ENCODE assay signal across 11 cellular contexts in genomic region chr18:23530195-23530594, GRCh38. TPM values are rescaled to one million over a fixed set of nuclear protein-coding genes. Genes with fewer than 3 reads are reported as not detected.
DNase-seq lines count a peak whose midpoint lies in the region; ATAC-seq and TF ChIP-seq lines count a peak whose summit lies in the region.
"Had no signal": no experiment of that assay in that cellular context is flagged by ENCODE, and none has a peak within 500 bp of the region (broad histone marks: within the 10 kb centered on the region; RNA-seq: fewer than 3 reads in every experiment).

No MANE protein-coding gene starts in this region.

- H3K27me3 ChIP-seq in SK-N-SH (ENCODE audit: insufficient read depth) (no peaks in the 10 kb centered on the region), upper lobe of right lung (no peaks in the 10 kb centered on the region), ascending aorta (no peaks in the 10 kb centered on the region), WERI-Rb-1 (ENCODE audit: insufficient read depth, low read depth, severe bottlenecking) (no peaks in the 10 kb centered on the region)

- peaks cover 53 to 79% of the 10 kb centered on the region in 2 experiments for H3K36me3 ChIP-seq in SK-N-SH (replicated peaks in 1 of 2; ENCODE audit: control insufficient read depth in 1 of 2, insufficient read depth in 2 of 2, low read length in 1 of 2)
- peaks cover 100% of the 10 kb centered on the region for H3K36me3 ChIP-seq in upper lobe of right lung
- H3K36me3 ChIP-seq in ascending aorta: peaks cover 95 to 99% of the 10 kb centered on the region in 2 donors
- peaks cover 79% of the 10 kb centered on the region for H3K36me3 ChIP-seq in WERI-Rb-1

- no peaks in the 10 kb centered on the region for H3K9me2 ChIP-seq in SK-N-SH

- H3K27ac ChIP-seq in SK-N-SH (ENCODE audit: low read depth in 2 of 2, low read length in 1 of 2) (peak overlapping the region; percentile 48 to 58; a peak in 3 of 4 replicates), upper lobe of right lung (no peak overlapping the region), ascending aorta (no peak overlapping the region), WERI-Rb-1 (no peak overlapping the region)

- H3K4me1 ChIP-seq in SK-N-SH (ENCODE audit: control insufficient read depth in 1 of 2, insufficient read depth in 2 of 2, low read depth in 1 of 2, low read length in 1 of 2): peaks cover 0 to 18% of the 10 kb centered on the region in 2 experiments; a peak in 2 of 4 replicates
- no peaks in the 10 kb centered on the region for H3K4me1 ChIP-seq in upper lobe of right lung
- H3K4me1 ChIP-seq in ascending aorta: no peaks in the 10 kb centered on the region

- 95% methylated on average over 7 of the region's 7 CpGs for WGBS in SK-N-SH (ENCODE audit: low lambda C conversion rate)

- POLR2A ChIA-PET in SK-N-SH (lab: Yijun Ruan, JAX): no interaction called here

- ATAC-seq in activated naive CD4-positive, alpha-beta T cell treated with anti-CD3 and anti-CD28 coated beads, Interleukin-2, amount 50 U/mL, for 72 hours: no peak
- ATAC-seq in upper lobe of right lung: peak; percentile 37

- H3K4me3 ChIP-seq in SK-N-SH (ENCODE audit: low read depth in 2 of 2, low read length in 1 of 2) (no peak overlapping the region), upper lobe of right lung (no peak overlapping the region), ascending aorta (no peak overlapping the region), WERI-Rb-1 (ENCODE audit: low read depth, low read length) (no peak overlapping the region)

- DNase-seq in activated naive CD4-positive, alpha-beta T cell treated with anti-CD3 and anti-CD28 coated beads, Interleukin-2, amount 50 U/mL, for 72 hours (ENCODE audit: low spot score in 2 of 2): no peak
- DNase-seq in activated naive CD4-positive, alpha-beta T cell (lab: John Stamatoyannopoulos, UW): no peak
- DNase-seq in SK-N-SH: no peak
- DNase-seq in immature natural killer cell: no peak
- no peak for DNase-seq in upper lobe of right lung
- no peak for DNase-seq in stimulated activated CD4-positive, alpha-beta T cell treated with anti-CD3 and anti-CD28 coated beads, Interleukin-1b, Interleukin-23, amount 100 ng/mL, for 48 hours
- DNase-seq in ascending aorta (ENCODE audit: low spot score in 2 of 2): no peak
- DNase-seq in WERI-Rb-1: no peak
- DNase-seq: activated naive CD8-positive, alpha-beta T cell treated with anti-CD3 and anti-CD28 coated beads, Interleukin-2, amount 10 ng/mL, durations not matched to agents 7 days and 5 days; NCI-H2107 had no signal

- intact Hi-C loops in upper lobe of right lung (cut with DNase I) (no loop called here), ascending aorta (cut with DNase I) (no loop called here)

- H3K9ac ChIP-seq in SK-N-SH: no peak overlapping the region

- no peak overlapping the region for H3K4me2 ChIP-seq in SK-N-SH

- TF ChIP-seq RAD21 in SK-N-SH (IDR thresholded peaks at IDR 0.05; ENCODE audit: low read length): no peak

- H3K9me3 ChIP-seq in SK-N-SH (no peaks in the 10 kb centered on the region), upper lobe of right lung (no peaks in the 10 kb centered on the region), ascending aorta (no peaks in the 10 kb centered on the region), WERI-Rb-1 (ENCODE audit: severe bottlenecking) (no peaks in the 10 kb centered on the region)

- H3K27me3 Mint-ChIP-seq in immature natural killer cell (ENCODE audit: low read depth in 3 of 3): peaks cover 3 to 14% (median 11%) of the 10 kb centered on the region in 3 donors
- H3K27me3 Mint-ChIP-seq: activated naive CD8-positive, alpha-beta T cell treated with anti-CD3 and anti-CD28 coated beads, Interleukin-2, amount 10 ng/mL, durations not matched to agents 7 days and 5 days; central memory CD8-positive, alpha-beta T cell had no signal

- TF ChIP-seq CTCF in SK-N-SH (IDR thresholded peaks at IDR 0.05) (no peak), upper lobe of right lung (IDR thresholded peaks at IDR 0.05) (no peak), ascending aorta (IDR thresholded peaks at IDR 0.05) (no peak), WERI-Rb-1 (IDR thresholded peaks at IDR 0.05; ENCODE audit: low read depth, low read length) (no peak)

- no peaks in the 10 kb centered on the region for H4K20me1 ChIP-seq in SK-N-SH (ENCODE audit: insufficient read depth)

- peaks cover 7 to 17% of the 10 kb centered on the region in 2 donors for H3K36me3 Mint-ChIP-seq in activated naive CD4-positive, alpha-beta T cell treated with anti-CD3 and anti-CD28 coated beads, Interleukin-2, amount 50 U/mL, for 72 hours
- peaks cover 0 to 69% (median 48%) of the 10 kb centered on the region in 3 donors for H3K36me3 Mint-ChIP-seq in immature natural killer cell

- H2AFZ ChIP-seq in SK-N-SH (ENCODE audit: low read depth): no peak overlapping the region

- no peaks in the 10 kb centered on the region; the same call in 1 of the 2 replicates for H3K79me2 ChIP-seq in SK-N-SH (ENCODE audit: insufficient read depth)

- no peak for TF ChIP-seq EP300 in SK-N-SH (IDR thresholded peaks at IDR 0.05; ENCODE audit: borderline replicate concordance in 1 of 2, low read depth in 1 of 2, low read length in 1 of 2)

- no peaks in the 10 kb centered on the region for H3K9me3 Mint-ChIP-seq in activated naive CD4-positive, alpha-beta T cell treated with anti-CD3 and anti-CD28 coated beads, Interleukin-2, amount 50 U/mL, for 72 hours
- H3K9me3 Mint-ChIP-seq in immature natural killer cell: no peaks in the 10 kb centered on the region
- H3K9me3 Mint-ChIP-seq: activated naive CD8-positive, alpha-beta T cell treated with anti-CD3 and anti-CD28 coated beads, Interleukin-2, amount 10 ng/mL, durations not matched to agents 7 days and 5 days; central memory CD8-positive, alpha-beta T cell had no signal

- H3K4me1 Mint-ChIP-seq in immature natural killer cell: no peaks in the 10 kb centered on the region
- H3K4me1 Mint-ChIP-seq: central memory CD8-positive, alpha-beta T cell had no signal

- no peak overlapping the region for H3K4me3 Mint-ChIP-seq in immature natural killer cell
- H3K4me3 Mint-ChIP-seq: activated naive CD8-positive, alpha-beta T cell treated with anti-CD3 and anti-CD28 coated beads, Interleukin-2, amount 10 ng/mL, durations not matched to agents 7 days and 5 days; central memory CD8-positive, alpha-beta T cell had no signal

- CTCF ChIA-PET in SK-N-SH (lab: Yijun Ruan, JAX): interaction anchor here (2.1 kb wide), 1 partner anchor 14 kb away, joined by 9 read pairs; no protein-coding TSS in a partner anchor

- peak overlapping the region; percentile 6 to 68 for H3K27ac Mint-ChIP-seq in activated naive CD4-positive, alpha-beta T cell treated with anti-CD3 and anti-CD28 coated beads, Interleukin-2, amount 50 U/mL, for 72 hours
- H3K27ac Mint-ChIP-seq in immature natural killer cell: peak overlapping the region; percentile 31 to 75 (median 60)
- H3K27ac Mint-ChIP-seq: activated naive CD8-positive, alpha-beta T cell treated with anti-CD3 and anti-CD28 coated beads, Interleukin-2, amount 10 ng/mL, durations not matched to agents 7 days and 5 days had no signal

- peaks cover 18% of the 10 kb centered on the region for H3F3A ChIP-seq in SK-N-SH (replicated peaks; ENCODE audit: insufficient read depth)

TF ChIP-seq in SK-N-SH, 30 proteins besides CTCF, POLR2A, EP300 and RAD21:
- TF ChIP-seq POLR2AphosphoS5 (IDR thresholded peaks at IDR 0.05; ENCODE audit: low read depth, low read length) (no peak), IRF3 (IDR thresholded peaks at IDR 0.05; ENCODE audit: low read depth, low read length) (no peak), FOXM1 (IDR thresholded peaks at IDR 0.05; ENCODE audit: low read depth) (no peak), USF2 (IDR thresholded peaks at IDR 0.05; ENCODE audit: borderline replicate concordance, low read depth, low read length) (no peak), RCOR1 (IDR thresholded peaks at IDR 0.05; ENCODE audit: low read length) (no peak), FOXJ3 (CRISPR knock-in tag; IDR thresholded peaks at IDR 0.05) (no peak)
- TF ChIP-seq, protein P1, sequence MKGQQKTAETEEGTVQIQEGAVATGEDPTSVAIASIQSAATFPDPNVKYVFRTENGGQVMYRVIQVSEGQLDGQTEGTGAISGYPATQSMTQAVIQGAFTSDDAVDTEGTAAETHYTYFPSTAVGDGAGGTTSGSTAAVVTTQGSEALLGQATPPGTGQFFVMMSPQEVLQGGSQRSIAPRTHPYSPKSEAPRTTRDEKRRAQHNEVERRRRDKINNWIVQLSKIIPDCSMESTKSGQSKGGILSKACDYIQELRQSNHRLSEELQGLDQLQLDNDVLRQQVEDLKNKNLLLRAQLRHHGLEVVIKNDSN (IDR thresholded peaks at IDR 0.05; ENCODE audit: borderline replicate concordance, low read depth): no peak
TF ChIP-seq in SK-N-SH: peak in this region for 0.

RNA-seq across cellular contexts. Expression of gene RMC1, which starts 26.9 kb away (rescaled TPM):
- total RNA-seq in activated naive CD4-positive, alpha-beta T cell treated with anti-CD3 and anti-CD28 coated beads, Interleukin-2, amount 50 U/mL, for 72 hours: 10 to 100 TPM; 31.3 to 54.0 TPM
- polyA plus RNA-seq in SK-N-SH (2012; rRNA removed) (22.4 and 26.4 TPM in 2 replicates), immature natural killer cell (10 to 100 TPM; 33.4 to 67.1 (median 39.0) TPM)
- 29.9 and 31.9 TPM in 2 replicates for polyA plus RNA-seq in SK-N-SH (2012; cell fraction: cytosol; rRNA removed)
- 68.5 and 81.5 TPM in 2 replicates for polyA plus RNA-seq in SK-N-SH (2012; cell fraction: nucleus; rRNA removed)
- total RNA-seq in upper lobe of right lung (42.5 TPM), ascending aorta (20.1 TPM)

RNA-seq across cellular contexts. Expression of gene NPC1, which starts 56.1 kb away (rescaled TPM):
- 10 to 100 TPM; 28.1 to 39.7 TPM for total RNA-seq in activated naive CD4-positive, alpha-beta T cell treated with anti-CD3 and anti-CD28 coated beads, Interleukin-2, amount 50 U/mL, for 72 hours
- 23.9 and 30.7 TPM in 2 replicates for polyA plus RNA-seq in SK-N-SH (2012; rRNA removed)
- polyA plus RNA-seq in SK-N-SH (2012; cell fraction: cytosol; rRNA removed): 13.0 and 20.9 TPM in 2 replicates
- polyA plus RNA-seq in SK-N-SH (2012; cell fraction: nucleus; rRNA removed): 32.2 and 49.2 TPM in 2 replicates
- polyA plus RNA-seq in immature natural killer cell: 10 to 100 TPM; 25.1 to 83.2 (median 47.2) TPM
- 143 TPM for total RNA-seq in upper lobe of right lung
- total RNA-seq in ascending aorta: 21.6 TPM

Comparison
In these comparisons a context has a peak if more than half of its experiments do, and no peak if none do; other contexts are left out.
1. H3K27ac ChIP-seq: peak in SK-N-SH (2 of 2); none in upper lobe of right lung (single experiment), ascending aorta (0 of 2) and WERI-Rb-1 (single experiment).